Comparison of ENCODE assay signal across 8 cellular contexts in the genomic region with DNA sequence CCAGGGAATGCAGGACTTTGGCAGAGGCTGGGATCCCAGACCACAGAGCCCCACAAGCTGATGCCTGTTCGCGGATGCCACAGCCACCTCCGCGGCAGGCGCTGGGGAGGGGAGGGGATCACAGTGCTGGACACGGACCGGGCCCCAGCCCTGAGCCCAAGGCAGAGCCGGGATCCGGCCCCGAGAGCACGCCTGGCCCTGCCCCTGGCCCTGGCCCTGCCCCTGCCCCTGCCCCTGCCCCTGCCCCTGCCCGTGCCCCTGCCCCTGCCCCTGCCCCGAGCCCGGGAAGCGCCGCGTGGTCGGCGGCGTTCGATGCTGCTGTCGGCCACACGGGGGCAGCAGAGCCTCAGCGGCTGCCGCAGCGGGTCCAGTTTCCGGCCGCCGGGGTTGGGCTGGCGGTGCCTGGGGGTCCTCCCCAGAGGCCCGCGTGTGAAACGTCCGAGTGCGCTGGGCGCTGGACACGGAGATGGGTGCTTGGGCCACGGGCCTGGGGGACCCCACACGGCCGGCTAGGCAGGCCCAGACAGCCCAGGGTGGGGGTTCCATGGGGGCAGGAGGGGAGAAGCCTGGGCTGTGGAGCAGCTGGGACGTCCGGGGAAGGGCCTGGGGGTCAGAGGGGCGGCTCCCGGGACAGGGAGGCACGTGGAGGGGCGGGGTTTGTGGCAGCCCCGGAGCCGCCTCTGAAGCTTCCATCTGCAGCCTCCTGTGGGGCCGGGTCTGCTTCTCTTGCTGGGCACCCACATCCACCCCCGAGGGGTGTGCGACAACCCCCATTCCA.
DNase-seq lines count a peak whose midpoint lies in the region; ATAC-seq and TF ChIP-seq lines count a peak whose summit lies in the region.
"Not testable (repeated sequence)": the region's sequence is repeated elsewhere in the genome, so short reads cannot be mapped to it uniquely, and the experiment has no call there.

No MANE protein-coding gene starts in this region.

- in situ Hi-C loops in Panc1 (cut with HindIII; ENCODE audit: low pct_unique_long_range_greater_than_20kb, low sequenced_read_pairs) = not testable (repeated sequence)

- H3K36me3 ChIP-seq in Panc1 (ENCODE audit: control insufficient read depth, insufficient read depth, low read length); heart left ventricle: not testable (repeated sequence)

- DNase-seq in COLO668 (lab: John Stamatoyannopoulos, UW; ENCODE audit: unreplicated experiment) = peak; percentile 18
- not testable (repeated sequence) for DNase-seq in Panc1 (ENCODE audit: low read depth, low spot score); heart left ventricle
- DNase-seq in activated T-cell treated with anti-CD3 and anti-CD28 coated beads for 48 hours (ENCODE audit: low read depth) = peak; percentile 13
- peak; percentile 48 for DNase-seq in stimulated activated CD4-positive, alpha-beta T cell treated with anti-CD3 and anti-CD28 coated beads, Interleukin-15, amount 100 ng/mL, for 24 hours

- CTCF ChIA-PET in Panc1 (lab: Charles Lee) = interaction anchor here (0.6 kb wide), 1 partner anchor 163 kb away, joined by 5 read pairs; no protein-coding TSS in a partner anchor

- WGBS in heart left ventricle, 4 donors = 15 to 35% (median 22%) methylated on average over 8 to 23 of the region's 51 CpGs

- BruUV-seq in Panc1 (replicated peaks; lab: Mats Ljungman, UMichigan) = not testable (repeated sequence)

- TF ChIP-seq CTCF in Panc1 (IDR thresholded peaks at IDR 0.05) = peak; percentile 16
- TF ChIP-seq CTCF in heart left ventricle (IDR thresholded peaks at IDR 0.05) = not testable (repeated sequence)

- ATAC-seq in GM19324 (IDR thresholded peaks at IDR 0.05; ENCODE audit: low FRiP score, unreplicated experiment) (peak; percentile 58), HG02571 (IDR thresholded peaks at IDR 0.05; ENCODE audit: unreplicated experiment) (peak; percentile 43), HG03139 (IDR thresholded peaks at IDR 0.05; ENCODE audit: unreplicated experiment) (peak; percentile 46), Panc1 (peak; percentile 86), heart left ventricle (peak; percentile 32 to 90 (median 58))

- TF ChIP-seq POLR2A in heart left ventricle (IDR thresholded peaks at IDR 0.05) = not testable (repeated sequence)

- H3K27ac ChIP-seq in Panc1 (ENCODE audit: low read length); heart left ventricle: not testable (repeated sequence)

- POLR2A ChIA-PET in Panc1 (lab: Charles Lee) = not testable (repeated sequence)

- not testable (repeated sequence) for H3K9me3 ChIP-seq in Panc1 (ENCODE audit: control insufficient read depth, insufficient read depth, low read depth, low read length); heart left ventricle

- not testable (repeated sequence) for H3K27me3 ChIP-seq in Panc1 (ENCODE audit: control insufficient read depth, insufficient read depth, low read length); heart left ventricle

- not testable (repeated sequence) for H3K4me3 ChIP-seq in Panc1 (ENCODE audit: low read depth in 2 of 2, low read length in 2 of 2); heart left ventricle

- intact Hi-C loops in Panc1 (cut with micrococcal nuclease; ENCODE audit: unreplicated experiment) (loop anchor here (10.0 kb wide), 1 partner anchor 255 kb away; no protein-coding TSS in a partner anchor), heart left ventricle (cut with DNase I) (loop anchor here in 7 of 10 donors (5.0 to 10.0 kb wide), 4 partner anchors 115 to 325 kb away; no protein-coding TSS in a partner anchor)

- not testable (repeated sequence) for H3K4me1 ChIP-seq in Panc1 (ENCODE audit: control insufficient read depth, insufficient read depth, low read length); heart left ventricle
